16 cellular contexts compared by ENCODE assay signal in genomic region chr12:112868459-112869041, GRCh38. TPM values are rescaled to one million over a fixed set of nuclear protein-coding genes. Genes with fewer than 3 reads are reported as not detected.
A peak's percentile ranks its signal among the peaks of the same experiment; 100 is the strongest.
DNase-seq lines count a peak whose midpoint lies in the region; ATAC-seq and TF ChIP-seq lines count a peak whose summit lies in the region.
"Had no signal": no experiment of that assay in that cellular context is flagged by ENCODE, and none has a peak within 500 bp of the region (broad histone marks: within the 10 kb centered on the region; RNA-seq: fewer than 3 reads in every experiment).

No MANE protein-coding gene starts in this region.

- dilution Hi-C loops in mammary epithelial cell (cut with HindIII; ENCODE audit: low sequenced_read_pairs): no loop called here

- TF ChIP-seq CTCF in GM13976 (IDR thresholded peaks at IDR 0.05; ENCODE audit: borderline replicate concordance, control extremely low read depth, extremely low read depth, insufficient read depth, missing control alignments) (no peak), mammary epithelial cell (conservative IDR thresholded peaks at IDR 0.05 in 1 of 2, IDR thresholded peaks at IDR 0.05 in 1 of 2; ENCODE audit: extremely low read depth in 1 of 2, insufficient read depth in 1 of 2, low read depth in 1 of 2, low read length in 2 of 2) (no peak), mucosa of descending colon (IDR thresholded peaks at IDR 0.05) (no peak)

- H3K27me3 ChIP-seq in mammary epithelial cell (ENCODE audit: insufficient read depth, low read length): peaks cover 4% of the 10 kb centered on the region
- H3K27me3 ChIP-seq: testis had no signal

- H3K9me3 ChIP-seq in mammary epithelial cell (replicated peaks; ENCODE audit: insufficient read depth, low read length) (no peaks in the 10 kb centered on the region), mucosa of descending colon (no peaks in the 10 kb centered on the region)
- H3K9me3 ChIP-seq: testis had no signal

- H3K36me3 ChIP-seq in mammary epithelial cell (ENCODE audit: insufficient read depth, low read length) (no peaks in the 10 kb centered on the region), mucosa of descending colon (ENCODE audit: low read depth) (no peaks in the 10 kb centered on the region)

- H3K4me1 ChIP-seq in mammary epithelial cell (ENCODE audit: insufficient read depth, low read length) (no peaks in the 10 kb centered on the region), mucosa of descending colon (ENCODE audit: low read depth) (no peaks in the 10 kb centered on the region)
- H3K4me1 ChIP-seq: testis had no signal

- peak; percentile 32 for DNase-seq in GM13976 (ENCODE audit: low spot score)
- DNase-seq in HuH-7.5 (ENCODE audit: low spot score): peak; percentile 28
- peak; percentile 20 for DNase-seq in mammary epithelial cell
- no peak for DNase-seq in left lobe of liver (ENCODE audit: low spot score)
- DNase-seq in left colon: no peak
- DNase-seq in mucosa of descending colon: no peak
- DNase-seq: foreskin fibroblast, naive B cell, NCI-H1048, NCI-H2081, NCI-H510A, testis had no signal

- WGBS in mammary epithelial cell (ENCODE audit: low coverage, missing lambda C conversion rate): 52% methylated on average over 2 of the region's 5 CpGs

- H3K9ac ChIP-seq in mammary epithelial cell (ENCODE audit: insufficient read depth, low read length): no peak overlapping the region

- ATAC-seq in left lobe of liver: peak; percentile 33
- ATAC-seq in left colon: no peak
- no peak for ATAC-seq in GM21723 (IDR thresholded peaks at IDR 0.05; ENCODE audit: unreplicated experiment)
- no peak for ATAC-seq in mucosa of descending colon
- ATAC-seq: activated CD4-positive, CD25-positive, alpha-beta regulatory T cell treated with anti-CD3 and anti-CD28 coated beads, Interleukin-2, amount 50 U/mL, for 24 hours had no signal

- H3K27ac ChIP-seq in mammary epithelial cell (ENCODE audit: insufficient read depth, low read depth, low read length): no peak overlapping the region
- H3K27ac ChIP-seq: testis had no signal

- intact Hi-C loops in mammary epithelial cell (cut with micrococcal nuclease) (no loop called here), left colon (cut with DNase I, micrococcal nuclease) (no loop called here), mucosa of descending colon (cut with DNase I, micrococcal nuclease) (no loop called here)

- H3K79me2 ChIP-seq in mammary epithelial cell (ENCODE audit: insufficient read depth, low read length): no peaks in the 10 kb centered on the region

- no peak overlapping the region for H2AFZ ChIP-seq in mammary epithelial cell (ENCODE audit: low read depth, low read length)

- H3K4me3 ChIP-seq in mammary epithelial cell (replicated peaks in 1 of 3; ENCODE audit: insufficient read depth in 1 of 3, low read depth in 2 of 3, low read length in 3 of 3) (no peak overlapping the region), mucosa of descending colon (no peak overlapping the region)
- H3K4me3 ChIP-seq: lung, smooth muscle cell, testis had no signal

- in situ Hi-C loops in GM13976 (cut with MboI; ENCODE audit: low sequenced_read_pairs, unreplicated experiment) (no loop called here), mammary epithelial cell (cut with MboI; ENCODE audit: low sequenced_read_pairs in 2 of 2) (no loop called here)

- H3K4me2 ChIP-seq in mammary epithelial cell (ENCODE audit: insufficient read depth, low read depth, low read length): no peak overlapping the region
- H3K4me2 ChIP-seq: smooth muscle cell had no signal

- no peaks in the 10 kb centered on the region for H4K20me1 ChIP-seq in mammary epithelial cell (ENCODE audit: insufficient read depth, low read length)

- BruUV-seq in mammary epithelial cell (replicated peaks; lab: Mats Ljungman, UMichigan): no TSS peak

- CTCF ChIA-PET in mammary epithelial cell (lab: Charles Lee; ENCODE audit: low non-redundant PET): no interaction called here

RNA-seq across cellular contexts. Expression of gene OAS1, which starts 38.2 kb away (rescaled TPM):
- total RNA-seq in mammary epithelial cell (1 to 10 TPM; 4.0 to 4.2 TPM), left lobe of liver (20.1 TPM), left colon (100 to 1,000 TPM in 1 of 2 donors, 10 to 100 TPM in 1; 97.4 to 104 TPM), mucosa of descending colon (100 to 1,000 TPM in 2 of 3 donors, 10 to 100 TPM in 1; 67.9 to 162 (median 103) TPM)
- 5.8 TPM for polyA plus RNA-seq in mammary epithelial cell
- not detected for polyA minus RNA-seq in mammary epithelial cell
- total RNA-seq: smooth muscle cell had no signal

Comparison
In these comparisons a context has a peak if more than half of its experiments do, and no peak if none do; other contexts are left out.
1. DNase-seq: peak in GM13976 (single experiment), HuH-7.5 (single experiment) and mammary epithelial cell (single experiment); none in left lobe of liver (single experiment), left colon (0 of 2) and mucosa of descending colon (0 of 3).